In genomic region chr7:12297709-12298108, GRCh38 we compare ENCODE assay signal across 1 cellular context.
TF ChIP-seq lines count a peak whose summit lies in the region.

No MANE protein-coding gene starts in this region.

TF ChIP-seq in GM23338, 12 proteins besides CTCF, POLR2A, EP300 and RAD21 (continued from another document):
- no peak for TF ChIP-seq ZNF462 (CRISPR knock-in tag; IDR thresholded peaks at IDR 0.05)
